8 cellular contexts compared by ENCODE assay signal in the genomic region with DNA sequence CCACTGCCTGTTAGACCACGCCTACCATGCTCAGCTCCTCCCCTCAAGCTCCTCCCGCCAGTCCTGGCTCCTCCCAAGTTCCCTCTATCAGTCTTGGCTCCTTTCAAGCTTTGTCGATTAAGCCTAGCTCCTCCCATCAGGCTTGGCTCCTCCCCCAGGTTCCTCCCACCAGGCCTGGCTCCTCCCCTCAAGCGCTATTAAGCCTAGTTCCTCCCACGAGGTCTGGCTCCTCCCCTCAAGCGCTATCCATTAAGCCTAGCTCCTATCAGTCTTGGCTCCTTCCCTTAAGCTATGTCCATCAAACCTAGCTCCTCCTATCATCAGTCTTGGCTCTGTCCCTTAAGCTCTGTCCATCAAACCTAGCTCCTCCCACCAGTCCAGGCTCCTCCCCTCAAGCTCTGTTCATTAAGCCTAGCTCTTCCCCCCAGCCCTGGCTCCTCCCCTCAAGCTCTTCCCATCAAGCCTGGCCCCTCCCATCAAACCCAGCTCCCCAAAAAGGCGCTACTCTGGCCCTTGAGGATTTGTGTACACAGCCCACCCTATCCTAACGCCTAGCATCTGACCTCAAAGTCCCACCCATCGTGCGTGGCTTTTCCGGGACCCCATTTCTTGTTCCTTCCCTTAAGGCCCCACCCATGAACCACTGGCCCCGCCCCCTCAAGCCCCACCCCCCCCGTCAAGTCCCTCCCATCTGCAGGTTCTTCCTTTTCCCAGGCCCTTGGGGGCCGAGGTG. TPM values are rescaled to one million over a fixed set of nuclear protein-coding genes. Genes with fewer than 3 reads are reported as not detected.
DNase-seq lines count a peak whose midpoint lies in the region; ATAC-seq and TF ChIP-seq lines count a peak whose summit lies in the region.

No MANE protein-coding gene starts in this region.

- H3K27me3 Mint-ChIP-seq in CD8-positive, alpha-beta T cell (ENCODE audit: low read depth), result peaks cover 18% of the 10 kb centered on the region

- no peak for TF ChIP-seq CTCF in CD8-positive, alpha-beta T cell (IDR thresholded peaks at IDR 0.05)

- H3K4me1 Mint-ChIP-seq in CD8-positive, alpha-beta T cell (ENCODE audit: low read depth), result no peaks in the 10 kb centered on the region

- DNase-seq in CD8-positive, alpha-beta T cell, result no peak
- DNase-seq in HAP-1 (ENCODE audit: low spot score in 2 of 2), result peak; percentile 39 to 81
- peak; percentile 21 for DNase-seq in glomerular visceral epithelial cell (ENCODE audit: extremely low spot score)

- CTCF ChIA-PET in CD8-positive, alpha-beta T cell (lab: Charles Lee), result interaction anchor here (1.0 kb wide), 1 partner anchor 46 kb away, joined by 3 read pairs; no protein-coding TSS in a partner anchor

- no peak overlapping the region for H3K4me3 Mint-ChIP-seq in CD8-positive, alpha-beta T cell

- no peak overlapping the region for H3K4me3 ChIP-seq in CD8-positive, alpha-beta T cell (ENCODE audit: low read depth, low read length)
- H3K4me3 ChIP-seq in HAP-1, result no peak overlapping the region

- no peaks in the 10 kb centered on the region for H3K4me1 ChIP-seq in CD8-positive, alpha-beta T cell (ENCODE audit: insufficient read depth, low read length)
- no peaks in the 10 kb centered on the region for H3K4me1 ChIP-seq in HAP-1

- POLR2A ChIA-PET in CD8-positive, alpha-beta T cell (lab: Charles Lee), result interaction anchor here (1.1 to 1.6 kb wide), 2 partner anchors 9 to 24 kb away, joined by 3 to 4 read pairs; a partner anchor contains a TSS

- no peak overlapping the region for H3K27ac ChIP-seq in CD8-positive, alpha-beta T cell (ENCODE audit: low read depth, low read length)

- peak; percentile 82 for ATAC-seq in CD8-positive, alpha-beta T cell
- ATAC-seq in SK-N-SH treated with all-trans-retinoic acid at 6 μM for 48 hours, result peak; percentile 69
- ATAC-seq in HG03460 (IDR thresholded peaks at IDR 0.05; ENCODE audit: unreplicated experiment), result no peak
- ATAC-seq in GM18873 (IDR thresholded peaks at IDR 0.05; ENCODE audit: low FRiP score, unreplicated experiment), result no peak
- no peak for ATAC-seq in HG02798 (IDR thresholded peaks at IDR 0.05; ENCODE audit: poor library complexity, unreplicated experiment)
- ATAC-seq in esophagus mucosa, result no peak

- in situ Hi-C loops in HAP-1 (cut with MboI; ENCODE audit: low sequenced_read_pairs), result no loop called here

- no peaks in the 10 kb centered on the region for H3K36me3 Mint-ChIP-seq in CD8-positive, alpha-beta T cell

- no peaks in the 10 kb centered on the region for H3K27me3 ChIP-seq in CD8-positive, alpha-beta T cell (ENCODE audit: insufficient read depth, low read length)
- H3K27me3 ChIP-seq in HAP-1 (ENCODE audit: low read depth), result no peaks in the 10 kb centered on the region

- H3K36me3 ChIP-seq in CD8-positive, alpha-beta T cell (ENCODE audit: insufficient read depth, low read length), result no peaks in the 10 kb centered on the region
- no peaks in the 10 kb centered on the region for H3K36me3 ChIP-seq in HAP-1 (replicated peaks)

- H3K27ac Mint-ChIP-seq in CD8-positive, alpha-beta T cell, result no peak overlapping the region

- intact Hi-C loops in CD8-positive, alpha-beta T cell (cut with DNase I, micrococcal nuclease), result no loop called here

- no peaks in the 10 kb centered on the region for H3K9me3 Mint-ChIP-seq in CD8-positive, alpha-beta T cell

- no peaks in the 10 kb centered on the region for H3K9me3 ChIP-seq in CD8-positive, alpha-beta T cell (ENCODE audit: low read length)
- H3K9me3 ChIP-seq in HAP-1, result no peaks in the 10 kb centered on the region

TF ChIP-seq in SK-N-SH treated with all-trans-retinoic acid at 6 μM for 48 hours, 23 proteins besides CTCF, POLR2A, EP300 and RAD21:
- no peak for TF ChIP-seq CSDC2 (CRISPR knock-in tag; IDR thresholded peaks at IDR 0.05)
- no peak for TF ChIP-seq GLIS3 (CRISPR knock-in tag; IDR thresholded peaks at IDR 0.05)

RNA-seq across cellular contexts. Expression of a gene that starts 10.0 kb away (rescaled TPM):
- under 1 TPM; 0.28 to 0.33 TPM for total RNA-seq in CD8-positive, alpha-beta T cell
- 21.2 TPM for total RNA-seq in esophagus mucosa

RNA-seq across cellular contexts. Expression of a gene that starts 23.7 kb away (rescaled TPM):
- 100 to 1,000 TPM; 127 to 133 TPM for total RNA-seq in CD8-positive, alpha-beta T cell
- 17.9 TPM for total RNA-seq in esophagus mucosa

RNA-seq across cellular contexts. Expression of a gene that starts 23.9 kb away (rescaled TPM):
- total RNA-seq in CD8-positive, alpha-beta T cell, result 100 to 1,000 TPM; 186 to 188 TPM
- 91.7 TPM for total RNA-seq in esophagus mucosa

RNA-seq across cellular contexts. Expression of a gene that starts 27.9 kb away (rescaled TPM):
- 1 to 10 TPM; 1.1 to 1.7 TPM for total RNA-seq in CD8-positive, alpha-beta T cell
- not detected for total RNA-seq in esophagus mucosa

RNA-seq across cellular contexts. Expression of a gene that starts 31.3 kb away (rescaled TPM):
- 100 to 1,000 TPM; 260 to 270 TPM for total RNA-seq in CD8-positive, alpha-beta T cell
- 62.7 TPM for total RNA-seq in esophagus mucosa

Comparison
In these comparisons a context has a peak if more than half of its experiments do, and no peak if none do; other contexts are left out.
1. ATAC-seq: peak in CD8-positive, alpha-beta T cell (single experiment) and SK-N-SH treated with all-trans-retinoic acid at 6 μM for 48 hours (single experiment); none in HG03460 (single experiment), GM18873 (single experiment), HG02798 (single experiment) and esophagus mucosa (single experiment).
2. DNase-seq: peak in HAP-1 (2 of 2) and glomerular visceral epithelial cell (single experiment); none in CD8-positive, alpha-beta T cell (0 of 7).
3. RNA of a gene that starts 10.0 kb away (total RNA-seq): 21.2 TPM in esophagus mucosa (single experiment); 0.28 to 0.33 TPM in CD8-positive, alpha-beta T cell; every median in the first group is over 10 times any median in the second.